8 cellular contexts compared by ENCODE assay signal in genomic region chr6:122788663-122789062, GRCh38. TPM values are rescaled to one million over a fixed set of nuclear protein-coding genes. Genes with fewer than 3 reads are reported as not detected.
A peak's percentile ranks its signal among the peaks of the same experiment; 100 is the strongest.
DNase-seq lines count a peak whose midpoint lies in the region; ATAC-seq, FAIRE-seq and TF ChIP-seq lines count a peak whose summit lies in the region.

No MANE protein-coding gene starts in this region.

- H3K27ac ChIP-seq in heart right ventricle (peak overlapping the region; percentile 82 to 94 (median 94)), vagina (peak overlapping the region; percentile 96)

- no peaks in the 10 kb centered on the region for H3K9me3 ChIP-seq in heart right ventricle
- H3K9me3 ChIP-seq in mononuclear cell (ENCODE audit: low read depth, low read length), result no peaks in the 10 kb centered on the region
- no peaks in the 10 kb centered on the region for H3K9me3 ChIP-seq in vagina

- H3K36me3 ChIP-seq in heart right ventricle, result no peaks in the 10 kb centered on the region
- H3K36me3 ChIP-seq in bronchial epithelial cell (ENCODE audit: control insufficient read depth, insufficient read depth, low read length), result no peaks in the 10 kb centered on the region
- H3K36me3 ChIP-seq in vagina, result no peaks in the 10 kb centered on the region

- H3K4me3 ChIP-seq in heart right ventricle, result peak overlapping the region; percentile 60 to 93 (median 80)
- H3K4me3 ChIP-seq in bronchial epithelial cell (ENCODE audit: low read depth, low read length), result peak overlapping the region; percentile 59
- H3K4me3 ChIP-seq in mononuclear cell (ENCODE audit: low read length), result peak overlapping the region; percentile 54
- peak overlapping the region; percentile 70 to 78 for H3K4me3 ChIP-seq in vagina

- ATAC-seq in heart right ventricle (no peak), left cardiac atrium (no peak), HG02759 (IDR thresholded peaks at IDR 0.05; ENCODE audit: unreplicated experiment) (no peak), left lobe of liver (no peak)

- H3K27me3 ChIP-seq in heart right ventricle (peaks cover 0 to 5% (median 0%) of the 10 kb centered on the region in 7 donors), bronchial epithelial cell (ENCODE audit: control insufficient read depth, insufficient read depth, low read length) (no peaks in the 10 kb centered on the region), mononuclear cell (ENCODE audit: insufficient read depth, low read length) (peaks cover 60% of the 10 kb centered on the region), vagina (no peaks in the 10 kb centered on the region)

- no peak for FAIRE-seq in bronchial epithelial cell (lab: Jason Lieb, UNC)

- DNase-seq in heart right ventricle (no peak), left cardiac atrium (no peak), bronchial epithelial cell (ENCODE audit: low read depth) (no peak), vagina (ENCODE audit: extremely low spot score in 2 of 2) (no peak), left lobe of liver (ENCODE audit: low spot score) (no peak), cerebellum (ENCODE audit: low spot score) (no peak)

- H3K4me1 ChIP-seq in heart right ventricle (peaks cover 0 to 32% (median 17%) of the 10 kb centered on the region in 9 donors), mononuclear cell (ENCODE audit: insufficient read depth, low read length) (peaks cover 31% of the 10 kb centered on the region), vagina (peaks cover 39% of the 10 kb centered on the region)

- TF ChIP-seq CTCF in heart right ventricle (IDR thresholded peaks at IDR 0.05), result no peak
- TF ChIP-seq CTCF in bronchial epithelial cell (IDR thresholded peaks at IDR 0.05; ENCODE audit: insufficient read depth, low read length, severe bottlenecking), result no peak
- TF ChIP-seq CTCF in vagina (IDR thresholded peaks at IDR 0.05), result no peak

- intact Hi-C loops in heart right ventricle (cut with DNase I) (no loop called here), left cardiac atrium (cut with DNase I) (no loop called here), vagina (cut with DNase I) (no loop called here)

- no peak for TF ChIP-seq POLR2A in vagina (IDR thresholded peaks at IDR 0.05)

- WGBS in heart right ventricle, 2 donors, result 35 to 40% methylated on average over 5 of the region's 5 CpGs

RNA-seq across cellular contexts. Expression of gene SMPDL3A, which starts 0.4 kb away (rescaled TPM):
- total RNA-seq in heart right ventricle (1 to 10 TPM; 2.5 to 6.7 (median 3.3) TPM), left cardiac atrium (1 to 10 TPM; 4.7 to 6.0 TPM), bronchial epithelial cell (6.0 and 7.4 TPM in 2 replicates), mononuclear cell (10.7 TPM), vagina (44.7 TPM), left lobe of liver (29.3 TPM), cerebellum (11.3 TPM)
- 1 to 10 TPM; 4.6 to 5.4 TPM for polyA plus RNA-seq in heart right ventricle

RNA-seq across cellular contexts. Expression of gene FABP7, which starts 9.1 kb away (rescaled TPM):
- total RNA-seq in heart right ventricle, result not detected
- polyA plus RNA-seq in heart right ventricle, result under 1 TPM in 1 of 2 donors, not detected in 1; 0.16 TPM
- under 1 TPM in 1 of 2 donors, not detected in 1; 0.21 TPM for total RNA-seq in left cardiac atrium
- not detected in 2 replicates for total RNA-seq in bronchial epithelial cell
- total RNA-seq in mononuclear cell, result not detected
- total RNA-seq in vagina, result not detected
- not detected for total RNA-seq in left lobe of liver
- 266 TPM for total RNA-seq in cerebellum

Comparison
In these comparisons a context has a peak if more than half of its experiments do, and no peak if none do; other contexts are left out.
1. RNA of gene FABP7, which starts 9.1 kb away (total RNA-seq): 266 TPM in cerebellum (single experiment); 0.21 TPM in left cardiac atrium, not detected in heart right ventricle, not detected in bronchial epithelial cell, not detected in mononuclear cell (single experiment), not detected in vagina (single experiment) and not detected in left lobe of liver (single experiment); every median in the first group is over 100 times any median in the second.
2. Peak in every context shown above with its lines, with median percentiles within 50 percentile points of each other: H3K4me3 ChIP-seq.